ENCODE assay signal across 14 cellular contexts in genomic region chr11:130847517-130847916, GRCh38.
DNase-seq lines count a peak whose midpoint lies in the region; ATAC-seq, FAIRE-seq and TF ChIP-seq lines count a peak whose summit lies in the region.
"Had no signal": no experiment of that assay in that cellular context is flagged by ENCODE, and none has a peak within 500 bp of the region (broad histone marks: within the 10 kb centered on the region; RNA-seq: fewer than 3 reads in every experiment).

No MANE protein-coding gene starts in this region.

- H3K9me3 Mint-ChIP-seq in HFFc6 = no peaks in the 10 kb centered on the region
- H3K9me3 Mint-ChIP-seq: stimulated activated naive CD8-positive, alpha-beta T cell treated with anti-CD3 and anti-CD28 coated beads, Interleukin-15, Interleukin-2, amounts not matched to agents 100 ng/mL and 50 ng/mL, for 24 hours had no signal

- peaks cover 53% of the 10 kb centered on the region for H3K4me1 Mint-ChIP-seq in HFFc6 (ENCODE audit: low read depth)

- H3K27ac ChIP-seq in A549 = peak overlapping the region; percentile 57 to 86
- H3K27ac ChIP-seq: neural progenitor cell had no signal

- ATAC-seq in A549 = peak; percentile 97
- ATAC-seq in GM18858 (IDR thresholded peaks at IDR 0.05; ENCODE audit: unreplicated experiment) = no peak
- ATAC-seq in GM21360 (IDR thresholded peaks at IDR 0.05; ENCODE audit: unreplicated experiment) = no peak

- peak overlapping the region; percentile 84 for H3K4me3 Mint-ChIP-seq in HFFc6
- H3K4me3 Mint-ChIP-seq: neural progenitor cell; stimulated activated naive CD8-positive, alpha-beta T cell treated with anti-CD3 and anti-CD28 coated beads, Interleukin-15, Interleukin-2, amounts not matched to agents 100 ng/mL and 50 ng/mL, for 24 hours had no signal

- TF ChIP-seq POLR2A in A549 (IDR thresholded peaks at IDR 0.05; ENCODE audit: low read length) = no peak

- H3K4me2 ChIP-seq in A549 = peak overlapping the region; percentile 55
- H3K4me2 ChIP-seq: neural progenitor cell had no signal

- POLR2A ChIA-PET in A549 (lab: Yijun Ruan, JAX) = no interaction called here

- no peaks in the 10 kb centered on the region for H3K36me3 Mint-ChIP-seq in HFFc6 (ENCODE audit: low read depth)
- H3K36me3 Mint-ChIP-seq: neural progenitor cell had no signal

- H3K27ac Mint-ChIP-seq in HFFc6 = peak overlapping the region; percentile 81
- H3K27ac Mint-ChIP-seq: neural progenitor cell; stimulated activated naive CD8-positive, alpha-beta T cell treated with anti-CD3 and anti-CD28 coated beads, Interleukin-15, Interleukin-2, amounts not matched to agents 100 ng/mL and 50 ng/mL, for 24 hours had no signal

- TF ChIP-seq EP300 in A549 (IDR thresholded peaks at IDR 0.05) = no peak; a peak in 1 of 5 replicates

- H3K4me3 ChIP-seq in A549 (no peak overlapping the region), fibroblast of villous mesenchyme (ENCODE audit: low read depth, low read length) (peak overlapping the region; percentile 19)
- H3K4me3 ChIP-seq: neural progenitor cell had no signal

- WGBS in A549 (ENCODE audit: missing lambda C conversion rate) = 13% methylated on average over 8 of the region's 8 CpGs

- H3K4me1 ChIP-seq in A549 = peaks cover 7% of the 10 kb centered on the region; the same call in 2 of the 3 replicates
- H3K4me1 ChIP-seq: neural progenitor cell had no signal

- TF ChIP-seq CTCF in A549 (IDR thresholded peaks at IDR 0.05) (no peak), HFFc6 (IDR thresholded peaks at IDR 0.05) (no peak), fibroblast of villous mesenchyme (IDR thresholded peaks at IDR 0.05; ENCODE audit: insufficient read depth, low read depth, low read length) (no peak)

- TF ChIP-seq RAD21 in A549 (conservative IDR thresholded peaks at IDR 0.05 in 1 of 2, IDR thresholded peaks at IDR 0.05 in 1 of 2) = no peak

- DNase-seq in A549 (ENCODE audit: low read depth in 1 of 2, low spot score in 1 of 2) = peak; percentile 58 to 75
- peak; percentile 89 for DNase-seq in HFFc6
- DNase-seq in SW 1271 (lab: John Stamatoyannopoulos, UW) = peak; percentile 43 to 86
- DNase-seq in fibroblast of villous mesenchyme (ENCODE audit: low read depth) = peak; percentile 55
- no peak for DNase-seq in activated CD8-positive, alpha-beta memory T cell treated with anti-CD3 and anti-CD28 coated beads, Interleukin-2, amount 50 U/mL, for 4 hours
- DNase-seq in NCI-H2227 (lab: John Stamatoyannopoulos, UW; ENCODE audit: unreplicated experiment) = no peak
- DNase-seq: amygdala, MV-4-11, NCI-H526 treated with DMSO at 0.1 percent for 48 hours, T-helper 1 cell had no signal

- CTCF ChIA-PET in A549 (lab: Yijun Ruan, JAX) = interaction anchor here (0.6 to 3.3 kb wide), 5 partner anchors 14 to 413 kb away, joined by 3 to 20 read pairs (median 4); no protein-coding TSS in a partner anchor

- no peak for FAIRE-seq in A549 (lab: Jason Lieb, UNC)

- no peaks in the 10 kb centered on the region; the same call in 1 of the 2 replicates for H3K27me3 Mint-ChIP-seq in HFFc6 (ENCODE audit: insufficient read depth)

- peaks cover 5% of the 10 kb centered on the region; the same call in 1 of the 3 replicates for H3K9me3 ChIP-seq in A549

TF ChIP-seq in A549, 52 proteins besides CTCF, POLR2A, EP300 and RAD21:
- TF ChIP-seq FOSB (CRISPR knock-in tag; IDR thresholded peaks at IDR 0.05) (no peak), GATA3 (IDR thresholded peaks at IDR 0.05; ENCODE audit: borderline replicate concordance) (peak; percentile 63; the same call in 1 of the 2 replicates), CBX2 (IDR thresholded peaks at IDR 0.05; ENCODE audit: borderline replicate concordance, low read depth) (no peak), SMC3 (IDR thresholded peaks at IDR 0.05) (no peak), FOSL2 (IDR thresholded peaks at IDR 0.05) (peak; percentile 66), FOSL2 (CRISPR knock-in tag; IDR thresholded peaks at IDR 0.05) (peak; percentile 80), KDM5A (IDR thresholded peaks at IDR 0.05) (no peak), HES2 (IDR thresholded peaks at IDR 0.05) (peak; percentile 26; the same call in 1 of the 2 replicates), HOXB5 (CRISPR knock-in tag; IDR thresholded peaks at IDR 0.05) (no peak), RFX5 (IDR thresholded peaks at IDR 0.05) (no peak), JUNB (IDR thresholded peaks at IDR 0.05) (peak; percentile 72), CHD2 (IDR thresholded peaks at IDR 0.05; ENCODE audit: low read length, partially characterized antibody) (no peak), PBX3 (IDR thresholded peaks at IDR 0.05) (no peak)
- TF ChIP-seq, protein P1, sequence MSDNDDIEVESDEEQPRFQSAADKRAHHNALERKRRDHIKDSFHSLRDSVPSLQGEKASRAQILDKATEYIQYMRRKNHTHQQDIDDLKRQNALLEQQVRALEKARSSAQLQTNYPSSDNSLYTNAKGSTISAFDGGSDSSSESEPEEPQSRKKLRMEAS (IDR thresholded peaks at IDR 0.05) = 0 out of 2 replicates have a peak, but pooled peaks have one; percentile 29
- TF ChIP-seq, protein P2, sequence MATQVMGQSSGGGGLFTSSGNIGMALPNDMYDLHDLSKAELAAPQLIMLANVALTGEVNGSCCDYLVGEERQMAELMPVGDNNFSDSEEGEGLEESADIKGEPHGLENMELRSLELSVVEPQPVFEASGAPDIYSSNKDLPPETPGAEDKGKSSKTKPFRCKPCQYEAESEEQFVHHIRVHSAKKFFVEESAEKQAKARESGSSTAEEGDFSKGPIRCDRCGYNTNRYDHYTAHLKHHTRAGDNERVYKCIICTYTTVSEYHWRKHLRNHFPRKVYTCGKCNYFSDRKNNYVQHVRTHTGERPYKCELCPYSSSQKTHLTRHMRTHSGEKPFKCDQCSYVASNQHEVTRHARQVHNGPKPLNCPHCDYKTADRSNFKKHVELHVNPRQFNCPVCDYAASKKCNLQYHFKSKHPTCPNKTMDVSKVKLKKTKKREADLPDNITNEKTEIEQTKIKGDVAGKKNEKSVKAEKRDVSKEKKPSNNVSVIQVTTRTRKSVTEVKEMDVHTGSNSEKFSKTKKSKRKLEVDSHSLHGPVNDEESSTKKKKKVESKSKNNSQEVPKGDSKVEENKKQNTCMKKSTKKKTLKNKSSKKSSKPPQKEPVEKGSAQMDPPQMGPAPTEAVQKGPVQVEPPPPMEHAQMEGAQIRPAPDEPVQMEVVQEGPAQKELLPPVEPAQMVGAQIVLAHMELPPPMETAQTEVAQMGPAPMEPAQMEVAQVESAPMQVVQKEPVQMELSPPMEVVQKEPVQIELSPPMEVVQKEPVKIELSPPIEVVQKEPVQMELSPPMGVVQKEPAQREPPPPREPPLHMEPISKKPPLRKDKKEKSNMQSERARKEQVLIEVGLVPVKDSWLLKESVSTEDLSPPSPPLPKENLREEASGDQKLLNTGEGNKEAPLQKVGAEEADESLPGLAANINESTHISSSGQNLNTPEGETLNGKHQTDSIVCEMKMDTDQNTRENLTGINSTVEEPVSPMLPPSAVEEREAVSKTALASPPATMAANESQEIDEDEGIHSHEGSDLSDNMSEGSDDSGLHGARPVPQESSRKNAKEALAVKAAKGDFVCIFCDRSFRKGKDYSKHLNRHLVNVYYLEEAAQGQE (IDR thresholded peaks at IDR 0.05) = no peak
- TF ChIP-seq, protein P3, sequence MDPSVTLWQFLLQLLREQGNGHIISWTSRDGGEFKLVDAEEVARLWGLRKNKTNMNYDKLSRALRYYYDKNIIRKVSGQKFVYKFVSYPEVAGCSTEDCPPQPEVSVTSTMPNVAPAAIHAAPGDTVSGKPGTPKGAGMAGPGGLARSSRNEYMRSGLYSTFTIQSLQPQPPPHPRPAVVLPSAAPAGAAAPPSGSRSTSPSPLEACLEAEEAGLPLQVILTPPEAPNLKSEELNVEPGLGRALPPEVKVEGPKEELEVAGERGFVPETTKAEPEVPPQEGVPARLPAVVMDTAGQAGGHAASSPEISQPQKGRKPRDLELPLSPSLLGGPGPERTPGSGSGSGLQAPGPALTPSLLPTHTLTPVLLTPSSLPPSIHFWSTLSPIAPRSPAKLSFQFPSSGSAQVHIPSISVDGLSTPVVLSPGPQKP (IDR thresholded peaks at IDR 0.05; ENCODE audit: low read depth, low read length) = no peak

Comparison
In these comparisons a context has a peak if more than half of its experiments do, and no peak if none do; other contexts are left out.
1. ATAC-seq: peak in A549 (2 of 2); none in GM18858 (single experiment) and GM21360 (single experiment).
2. DNase-seq: peak in A549 (2 of 2), HFFc6 (single experiment), SW 1271 (2 of 2) and fibroblast of villous mesenchyme (single experiment); none in activated CD8-positive, alpha-beta memory T cell treated with anti-CD3 and anti-CD28 coated beads, Interleukin-2, amount 50 U/mL, for 4 hours (single experiment) and NCI-H2227 (single experiment).